7 cellular contexts compared by ENCODE assay signal in the genomic region with DNA sequence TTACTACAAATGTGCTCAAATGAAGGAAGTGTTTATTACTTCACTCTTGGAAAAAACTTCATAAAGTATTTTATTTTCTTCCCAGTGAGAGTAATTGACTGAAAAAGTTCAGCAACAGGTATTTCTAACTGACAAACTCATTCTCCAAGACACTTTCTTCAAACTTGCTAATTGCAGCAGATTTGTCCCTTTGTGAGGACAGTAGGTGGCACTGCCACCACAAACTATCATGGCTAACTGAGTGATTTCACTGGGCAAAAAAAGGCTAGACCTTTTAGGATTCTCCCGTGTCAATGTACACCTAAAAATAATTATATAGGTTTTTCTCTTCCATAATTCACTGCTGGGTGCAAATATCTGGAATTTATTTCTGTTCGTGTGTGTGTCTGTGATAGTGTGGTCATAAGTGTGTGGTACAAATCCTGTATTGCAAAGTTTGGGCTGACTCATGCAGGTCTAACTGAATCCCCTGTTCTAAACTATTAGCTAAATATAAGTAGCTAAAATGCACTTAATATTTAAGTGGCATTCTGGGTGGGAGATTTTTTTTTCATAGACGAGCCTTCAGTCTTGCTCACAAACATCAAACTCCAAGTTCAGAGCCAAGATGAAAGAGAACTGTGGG. TPM values are rescaled to one million over a fixed set of nuclear protein-coding genes. Genes with fewer than 3 reads are reported as not detected.
DNase-seq lines count a peak whose midpoint lies in the region; ATAC-seq and TF ChIP-seq lines count a peak whose summit lies in the region.

No MANE protein-coding gene starts in this region.

- H3K27me3 ChIP-seq in DOHH2 (ENCODE audit: control insufficient read depth, low read length) (no peaks in the 10 kb centered on the region), esophagus squamous epithelium (peaks cover 0 to 62% (median 0%) of the 10 kb centered on the region in 4 donors)

- no peaks in the 10 kb centered on the region for H4K20me1 ChIP-seq in DOHH2 (ENCODE audit: control insufficient read depth, insufficient read depth, low read depth, low read length)

- no peaks in the 10 kb centered on the region for H3K9me2 ChIP-seq in DOHH2 (replicated peaks; ENCODE audit: control insufficient read depth, low read length)

- peak overlapping the region; percentile 77 for H3K4me3 Mint-ChIP-seq in progenitor cell of endocrine pancreas (ENCODE audit: low read depth)

- H3K27ac Mint-ChIP-seq in progenitor cell of endocrine pancreas = no peak overlapping the region

- no peaks in the 10 kb centered on the region for H3K9me3 Mint-ChIP-seq in progenitor cell of endocrine pancreas (ENCODE audit: low read depth)

- WGBS in esophagus squamous epithelium, 2 donors = 13 to 14% methylated on average over 3 of the region's 3 CpGs

- no peak overlapping the region for H3K27ac ChIP-seq in DOHH2 (ENCODE audit: low read depth, low read length)
- no peak overlapping the region for H3K27ac ChIP-seq in VCaP
- H3K27ac ChIP-seq in esophagus squamous epithelium = no peak overlapping the region

- no peaks in the 10 kb centered on the region for H3K4me1 ChIP-seq in DOHH2 (ENCODE audit: control insufficient read depth, low read length)
- H3K4me1 ChIP-seq in esophagus squamous epithelium = peaks cover 0 to 53% (median 9%) of the 10 kb centered on the region in 3 donors

- ATAC-seq in GM18870 (IDR thresholded peaks at IDR 0.05; ENCODE audit: unreplicated experiment) (no peak), HG02938 (IDR thresholded peaks at IDR 0.05; ENCODE audit: unreplicated experiment) (no peak)

- H3K27me3 Mint-ChIP-seq in progenitor cell of endocrine pancreas = peaks cover 5% of the 10 kb centered on the region

- H3K4me2 ChIP-seq in DOHH2 (ENCODE audit: low read length) = no peak overlapping the region

- H3K4me3 ChIP-seq in DOHH2 (ENCODE audit: low read length) (no peak overlapping the region), esophagus squamous epithelium (no peak overlapping the region)

- peaks cover 45% of the 10 kb centered on the region for H3K4me1 Mint-ChIP-seq in progenitor cell of endocrine pancreas (ENCODE audit: low read depth)

- H3F3A ChIP-seq in DOHH2 (ENCODE audit: control insufficient read depth, insufficient read depth) = no peaks in the 10 kb centered on the region

- peaks cover 6% of the 10 kb centered on the region; the same call in 1 of the 2 replicates for H3K9me3 ChIP-seq in DOHH2 (ENCODE audit: control insufficient read depth, insufficient read depth, low read length)
- no peaks in the 10 kb centered on the region for H3K9me3 ChIP-seq in esophagus squamous epithelium

- intact Hi-C loops in esophagus squamous epithelium (cut with DNase I) = loop anchor here (5.0 to 10.0 kb wide), 2 partner anchors 704 to 1327 kb away; a partner anchor contains a TSS

- H3K36me3 Mint-ChIP-seq in progenitor cell of endocrine pancreas (ENCODE audit: insufficient read depth) = no peaks in the 10 kb centered on the region

- DNase-seq in HuH-7.5 (ENCODE audit: low spot score) (peak; percentile 47), esophagus squamous epithelium (lab: John Stamatoyannopoulos, UW) (no peak), progenitor cell of endocrine pancreas (ENCODE audit: low spot score, unreplicated experiment) (no peak)

- no peaks in the 10 kb centered on the region for H3K79me2 ChIP-seq in DOHH2 (ENCODE audit: control insufficient read depth, low read length)

- no peak for TF ChIP-seq POLR2A in esophagus squamous epithelium (IDR thresholded peaks at IDR 0.05)

- H3K36me3 ChIP-seq in DOHH2 (ENCODE audit: control insufficient read depth, low read length) (no peaks in the 10 kb centered on the region), esophagus squamous epithelium (no peaks in the 10 kb centered on the region)

- TF ChIP-seq CTCF in DOHH2 (IDR thresholded peaks at IDR 0.05; ENCODE audit: low read depth, low read length, poor library complexity, severe bottlenecking) (peak; percentile 55), VCaP (conservative IDR thresholded peaks at IDR 0.05) (peak; percentile 82), esophagus squamous epithelium (IDR thresholded peaks at IDR 0.05) (peak in 5 of 6 experiments; percentile 52 to 80 (median 65)), progenitor cell of endocrine pancreas (IDR thresholded peaks at IDR 0.05; ENCODE audit: unreplicated experiment) (peak; percentile 70)

RNA-seq across cellular contexts. Expression of a gene that starts 3.9 kb away (rescaled TPM):
- total RNA-seq in esophagus squamous epithelium (10 to 100 TPM; 12.0 to 17.5 (median 14.1) TPM), progenitor cell of endocrine pancreas (6.9 and 8.8 TPM in 2 replicates)
